1 cellular context compared by ENCODE assay signal in the genomic region with DNA sequence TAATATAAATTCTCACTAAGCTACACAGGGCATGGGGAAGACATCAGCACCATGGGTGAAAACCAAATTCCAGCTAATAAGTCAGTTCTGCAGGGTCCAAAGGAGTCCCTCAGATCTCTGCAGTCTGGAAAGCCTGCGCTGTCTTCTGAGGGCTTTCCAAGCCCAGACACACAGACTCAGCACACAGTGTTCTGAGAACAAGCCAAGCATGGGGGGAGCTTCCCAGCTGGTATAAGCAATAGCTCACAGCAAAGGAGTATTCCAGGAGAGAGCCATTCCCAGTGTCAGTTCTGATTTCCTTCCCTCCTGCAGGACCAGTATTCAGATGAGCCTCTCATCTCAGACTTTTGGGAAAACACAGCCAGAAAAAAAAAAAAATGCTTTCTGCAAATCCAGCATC.
TF ChIP-seq lines count a peak whose summit lies in the region.

No MANE protein-coding gene starts in this region.

TF ChIP-seq in SK-N-SH, 30 proteins besides CTCF, POLR2A, EP300 and RAD21:
- TF ChIP-seq NRF1 (IDR thresholded peaks at IDR 0.05; ENCODE audit: low read depth, low read length) (no peak), EZH2phosphoT487 (IDR thresholded peaks at IDR 0.05; ENCODE audit: borderline replicate concordance, low read depth) (no peak)
